1 cellular context compared by ENCODE assay signal in genomic region chr12:116202940-116203339, GRCh38.
A peak's percentile ranks its signal among the peaks of the same experiment; 100 is the strongest.
TF ChIP-seq lines count a peak whose summit lies in the region.

No MANE protein-coding gene starts in this region.

TF ChIP-seq in K562, 482 proteins besides CTCF, POLR2A, EP300 and RAD21 (continued from another document):
- no peak for TF ChIP-seq ZBTB40 (IDR thresholded peaks at IDR 0.05)
- no peak for TF ChIP-seq ZBTB40 (CRISPR knock-in tag; IDR thresholded peaks at IDR 0.05)
- no peak for TF ChIP-seq TOE1 (IDR thresholded peaks at IDR 0.05; ENCODE audit: borderline replicate concordance)
- TF ChIP-seq TOE1 (CRISPR knock-in tag; IDR thresholded peaks at IDR 0.05; ENCODE audit: borderline replicate concordance, low read depth), result no peak
- no peak for TF ChIP-seq KDM1A (IDR thresholded peaks at IDR 0.05)
- TF ChIP-seq TEAD4 (IDR thresholded peaks at IDR 0.05; ENCODE audit: low read length), result peak; percentile 52; the same call in 1 of the 2 replicates
- TF ChIP-seq TEAD4 (CRISPR knock-in tag; IDR thresholded peaks at IDR 0.05; ENCODE audit: borderline replicate concordance), result no peak
- TF ChIP-seq ZMIZ1 (IDR thresholded peaks at IDR 0.05; ENCODE audit: low read depth in 2 of 2, low read length in 2 of 2), result no peak
- no peak for TF ChIP-seq SIRT6 (IDR thresholded peaks at IDR 0.05; ENCODE audit: low read depth, low read length)
